Comparison of ENCODE assay signal across 9 cellular contexts in the genomic region with DNA sequence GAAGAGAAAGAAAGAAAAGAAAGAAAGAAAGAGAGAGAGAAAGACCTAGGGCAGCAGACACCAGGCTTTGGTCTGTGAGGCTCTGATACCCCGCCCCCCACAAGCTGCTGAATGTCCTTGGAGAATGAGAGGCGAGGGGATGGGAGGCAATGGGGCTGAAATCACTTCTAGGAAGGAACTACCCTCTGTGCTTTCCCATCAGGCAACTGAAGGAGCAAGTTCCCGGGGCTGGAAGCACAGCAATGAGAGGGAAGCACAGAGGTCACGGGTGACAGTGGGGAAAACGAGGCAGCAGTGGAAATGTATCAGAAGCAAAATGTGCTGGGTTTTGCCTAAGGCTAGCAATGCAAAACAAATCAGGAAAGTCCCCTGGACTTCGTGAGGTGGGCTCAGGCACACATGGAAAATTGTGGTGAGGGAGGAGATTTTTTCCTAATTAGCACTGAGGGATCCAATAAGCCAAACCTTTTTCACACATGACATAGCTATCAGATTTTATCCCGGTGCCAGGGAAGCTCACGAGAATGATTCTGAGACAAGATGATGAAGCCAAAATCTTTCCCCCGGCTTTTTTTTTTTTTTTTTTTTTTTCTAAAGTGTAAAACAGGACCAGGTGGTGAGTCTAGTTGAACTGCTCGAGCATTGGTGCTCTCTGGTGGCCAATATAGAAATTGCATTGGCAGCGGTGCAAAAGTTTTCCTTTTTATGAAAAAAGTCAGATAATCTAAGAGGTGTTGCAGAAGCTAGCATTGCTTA. TPM values are rescaled to one million over a fixed set of nuclear protein-coding genes. Genes with fewer than 3 reads are reported as not detected.
A peak's percentile ranks its signal among the peaks of the same experiment; 100 is the strongest.
DNase-seq lines count a peak whose midpoint lies in the region; ATAC-seq and TF ChIP-seq lines count a peak whose summit lies in the region.
"Had no signal": no experiment of that assay in that cellular context is flagged by ENCODE, and none has a peak within 500 bp of the region (broad histone marks: within the 10 kb centered on the region; RNA-seq: fewer than 3 reads in every experiment).

No MANE protein-coding gene starts in this region.

- H3K9me3 ChIP-seq in BLaER1 (peaks cover 12% of the 10 kb centered on the region), HEK293 (ENCODE audit: control insufficient read depth, insufficient read depth, low read depth, low read length) (no peaks in the 10 kb centered on the region)
- no peaks in the 10 kb centered on the region for H3K9me3 ChIP-seq in naive thymus-derived CD4-positive, alpha-beta T cell (ENCODE audit: control insufficient read depth in 2 of 3, low read length in 3 of 3)

- H3K27me3 Mint-ChIP-seq in naive thymus-derived CD4-positive, alpha-beta T cell = peaks cover 0 to 13% (median 0%) of the 10 kb centered on the region in 5 donors
- peaks cover 0 to under 1% of the 10 kb centered on the region in 2 donors for H3K27me3 Mint-ChIP-seq in stimulated activated naive B cell treated with anti-CD40 and anti-IgM and Interleukin-4, amounts not matched to agents 10 μg/mL and 1 μg/mL and 100 μg/mL, for 72 hours
- H3K27me3 Mint-ChIP-seq: IgD-negative memory B cell had no signal

- H3K4me1 ChIP-seq in BLaER1 (peaks cover 41% of the 10 kb centered on the region), HEK293 (ENCODE audit: control insufficient read depth, insufficient read depth, low read length) (no peaks in the 10 kb centered on the region)
- H3K4me1 ChIP-seq in naive thymus-derived CD4-positive, alpha-beta T cell (ENCODE audit: control insufficient read depth in 2 of 2, insufficient read depth in 2 of 2, low read length in 2 of 2) = peaks cover 0 to 5% of the 10 kb centered on the region in 2 donors

- peaks cover 0 to 13% (median 3%) of the 10 kb centered on the region in 11 donors for H3K9me3 Mint-ChIP-seq in naive thymus-derived CD4-positive, alpha-beta T cell
- peaks cover 4 to 6% of the 10 kb centered on the region in 2 donors for H3K9me3 Mint-ChIP-seq in stimulated activated naive B cell treated with anti-CD40 and anti-IgM and Interleukin-4, amounts not matched to agents 10 μg/mL and 1 μg/mL and 100 μg/mL, for 72 hours

- H3K4me1 Mint-ChIP-seq in naive thymus-derived CD4-positive, alpha-beta T cell = peaks cover 0 to 16% (median 7%) of the 10 kb centered on the region in 7 donors
- peaks cover 25 to 28% of the 10 kb centered on the region in 2 donors for H3K4me1 Mint-ChIP-seq in stimulated activated naive B cell treated with anti-CD40 and anti-IgM and Interleukin-4, amounts not matched to agents 10 μg/mL and 1 μg/mL and 100 μg/mL, for 72 hours

- H3K27me3 ChIP-seq in BLaER1 = no peaks in the 10 kb centered on the region
- no peaks in the 10 kb centered on the region for H3K27me3 ChIP-seq in naive thymus-derived CD4-positive, alpha-beta T cell (ENCODE audit: control insufficient read depth in 2 of 2, insufficient read depth in 2 of 2, low read length in 2 of 2)

- no peaks in the 10 kb centered on the region for H3K36me3 ChIP-seq in BLaER1
- H3K36me3 ChIP-seq in HEK293 (ENCODE audit: control insufficient read depth in 2 of 2, insufficient read depth in 1 of 2, low read length in 2 of 2) = no peaks in the 10 kb centered on the region
- H3K36me3 ChIP-seq in naive thymus-derived CD4-positive, alpha-beta T cell (ENCODE audit: control insufficient read depth in 2 of 3, insufficient read depth in 3 of 3, low read length in 3 of 3) = no peaks in the 10 kb centered on the region

- CTCF ChIA-PET in HEK293 (lab: Yijun Ruan, JAX) = interaction anchor here (0.6 to 5.6 kb wide), 40 partner anchors 9 to 1575 kb away, joined by 3 to 135 read pairs (median 4); no protein-coding TSS in a partner anchor
- CTCF ChIA-PET in naive thymus-derived CD4-positive, alpha-beta T cell (lab: Charles Lee) = interaction anchor here (0.6 to 4.4 kb wide), 17 partner anchors 11 to 257 kb away, joined by 3 to 78 read pairs (median 4); no protein-coding TSS in a partner anchor

- peak overlapping the region in 1 of 9 donors; percentile 15 for H3K27ac Mint-ChIP-seq in naive thymus-derived CD4-positive, alpha-beta T cell
- H3K27ac Mint-ChIP-seq in stimulated activated naive B cell treated with anti-CD40 and anti-IgM and Interleukin-4, amounts not matched to agents 10 μg/mL and 1 μg/mL and 100 μg/mL, for 72 hours = peak overlapping the region; percentile 90

- H3K27ac ChIP-seq in BLaER1 (no peak overlapping the region), HEK293 (ENCODE audit: extremely low read depth, low read depth, low read length) (no peak overlapping the region)
- no peak overlapping the region for H3K27ac ChIP-seq in naive thymus-derived CD4-positive, alpha-beta T cell (ENCODE audit: low read depth, low read length)

- TF ChIP-seq CTCF in HEK293 (tag by site-specific recombination; IDR thresholded peaks at IDR 0.05) = 0 out of 2 replicates have a peak, but pooled peaks have one; percentile 33

- intact Hi-C loops in naive thymus-derived CD4-positive, alpha-beta T cell (cut with micrococcal nuclease) = loop anchor here (1.0 to 5.0 kb wide), 4 partner anchors 77 to 269 kb away; partner anchors contain the start of gene PREX1 (in 1 of the 2)

- no peaks in the 10 kb centered on the region for H4K20me1 ChIP-seq in BLaER1

- H3K9ac ChIP-seq in BLaER1 = 0 out of 2 replicates have a peak overlapping the region, but pooled peaks have one; percentile 16

- TF ChIP-seq POLR2A in erythroblast (IDR thresholded peaks at IDR 0.05; ENCODE audit: low read length) = no peak

- H3K36me3 Mint-ChIP-seq in naive thymus-derived CD4-positive, alpha-beta T cell = peaks cover 0 to 6% (median 3%) of the 10 kb centered on the region in 5 donors
- peaks cover 2 to 4% of the 10 kb centered on the region in 2 donors for H3K36me3 Mint-ChIP-seq in stimulated activated naive B cell treated with anti-CD40 and anti-IgM and Interleukin-4, amounts not matched to agents 10 μg/mL and 1 μg/mL and 100 μg/mL, for 72 hours
- H3K36me3 Mint-ChIP-seq: IgD-negative memory B cell had no signal

- no peak overlapping the region for H3K4me3 Mint-ChIP-seq in naive thymus-derived CD4-positive, alpha-beta T cell
- H3K4me3 Mint-ChIP-seq in stimulated activated naive B cell treated with anti-CD40 and anti-IgM and Interleukin-4, amounts not matched to agents 10 μg/mL and 1 μg/mL and 100 μg/mL, for 72 hours = peak overlapping the region; percentile 63

- DNase-seq in NOMO-1 treated with dmso at 0.1 percent for 144 hours (lab: John Stamatoyannopoulos, UW; ENCODE audit: unreplicated experiment) (peak; percentile 21), activated T-cell treated with anti-CD3 and anti-CD28 coated beads for 1 hour (ENCODE audit: low read depth) (peak; percentile 39), erythroblast (lab: John Stamatoyannopoulos, UW) (peak; percentile 61 to 77)
- peak in 8 of 9 donors; percentile 8 to 62 (median 52) for DNase-seq in naive thymus-derived CD4-positive, alpha-beta T cell
- peak; percentile 63 for DNase-seq in stimulated activated naive B cell treated with anti-CD40 and anti-IgM and Interleukin-4, amounts not matched to agents 10 μg/mL and 1 μg/mL and 100 μg/mL, for 72 hours

- H3K4me2 ChIP-seq in BLaER1 = peak overlapping the region; percentile 66

- POLR2A ChIA-PET in HEK293 (lab: Yijun Ruan, JAX) = interaction anchor here (0.7 to 1.3 kb wide), 2 partner anchors 96 to 247 kb away, joined by 6 to 8 read pairs; no protein-coding TSS in a partner anchor
- POLR2A ChIA-PET in naive thymus-derived CD4-positive, alpha-beta T cell (lab: Charles Lee) = interaction anchor here (0.7 to 0.9 kb wide), 2 partner anchors 247 to 1350 kb away, joined by 3 read pairs; no protein-coding TSS in a partner anchor

- H3K4me3 ChIP-seq in BLaER1 (no peak overlapping the region), HEK293 (ENCODE audit: low read depth, low read length) (no peak overlapping the region)
- H3K4me3 ChIP-seq in naive thymus-derived CD4-positive, alpha-beta T cell (ENCODE audit: low read length) = no peak overlapping the region

- peak; percentile 86 for ATAC-seq in naive thymus-derived CD4-positive, alpha-beta T cell
- ATAC-seq in stimulated activated naive B cell treated with anti-CD40 and anti-IgM and Interleukin-4, amounts not matched to agents 10 μg/mL and 1 μg/mL and 100 μg/mL, for 72 hours (replicated peaks) = peak; percentile 65 to 75
- no peak for ATAC-seq in GM18861 (IDR thresholded peaks at IDR 0.05; ENCODE audit: unreplicated experiment)

TF ChIP-seq in HEK293, 187 proteins besides CTCF, POLR2A, EP300 and RAD21:
- peak; percentile 94; the same call in 1 of the 2 replicates for TF ChIP-seq ZNF362 (tag by site-specific recombination; IDR thresholded peaks at IDR 0.05)
- peak; percentile 7; the same call in 1 of the 2 replicates for TF ChIP-seq PRDM1 (tag by site-specific recombination; IDR thresholded peaks at IDR 0.05)
- TF ChIP-seq ZNF654 (tag by site-specific recombination; IDR thresholded peaks at IDR 0.05; ENCODE audit: low read depth) = peak; percentile 78
- 0 out of 2 replicates have a peak, but pooled peaks have one; percentile 38 for TF ChIP-seq ZNF335 (tag by site-specific recombination; conservative IDR thresholded peaks at IDR 0.05)
- no peak for TF ChIP-seq MYNN (tag by site-specific recombination; IDR thresholded peaks at IDR 0.05; ENCODE audit: borderline replicate concordance)
- TF ChIP-seq ZNF621 (tag by site-specific recombination; IDR thresholded peaks at IDR 0.05) = no peak

RNA-seq across cellular contexts. Expression of gene ARFGEF2, which starts 16.8 kb away (rescaled TPM):
- total RNA-seq in naive thymus-derived CD4-positive, alpha-beta T cell = 10 to 100 TPM; 24.2 to 33.5 (median 30.1) TPM
- polyA plus RNA-seq in naive thymus-derived CD4-positive, alpha-beta T cell = 10 to 100 TPM; 10.1 to 12.0 TPM

Comparison
In these comparisons a context has a peak if more than half of its experiments do, and no peak if none do; other contexts are left out.
1. H3K4me3 Mint-ChIP-seq: peak in stimulated activated naive B cell treated with anti-CD40 and anti-IgM and Interleukin-4, amounts not matched to agents 10 μg/mL and 1 μg/mL and 100 μg/mL, for 72 hours (2 of 2); none in naive thymus-derived CD4-positive, alpha-beta T cell (0 of 10).
2. Peak in every context shown above with its lines, with median percentiles within 50 percentile points of each other: DNase-seq.